8 cellular contexts compared by ENCODE assay signal in the genomic region with DNA sequence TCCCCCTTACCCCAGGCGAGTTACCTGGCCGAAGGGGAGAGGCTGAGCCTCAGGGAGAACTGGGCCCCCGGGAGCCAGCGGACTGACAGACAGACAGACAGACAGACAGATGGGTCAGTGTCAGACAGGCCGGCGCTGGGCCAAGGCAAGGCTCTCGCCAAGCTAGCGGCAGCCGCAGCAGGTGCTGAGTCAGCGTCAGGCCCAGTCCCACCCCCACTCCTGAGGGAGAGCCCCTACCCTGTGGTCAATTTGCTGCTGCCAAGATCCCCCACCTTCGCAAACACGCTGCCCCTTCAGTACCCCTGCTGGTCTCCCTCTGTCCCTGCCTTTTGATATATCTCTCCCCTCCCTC. TPM values are rescaled to one million over a fixed set of nuclear protein-coding genes. Genes with fewer than 3 reads are reported as not detected.
DNase-seq lines count a peak whose midpoint lies in the region; TF ChIP-seq lines count a peak whose summit lies in the region.

No MANE protein-coding gene starts in this region.

- no peaks in the 10 kb centered on the region for H3K36me3 Mint-ChIP-seq in nephron progenitor cell (ENCODE audit: low read depth)

- H3K79me2 ChIP-seq in Karpas-422 (ENCODE audit: low read length): 0 out of 2 replicates have a peak, but pooled peaks cover 4% of the 10 kb centered on the region

- H3K4me3 Mint-ChIP-seq in nephron progenitor cell: peak overlapping the region; percentile 95

- H3K9me3 Mint-ChIP-seq in nephron progenitor cell: no peaks in the 10 kb centered on the region

- DNase-seq in GM06990 (ENCODE audit: extremely low read depth, insufficient read length): peak; percentile 53
- DNase-seq in NCI-H69 (lab: John Stamatoyannopoulos, UW): peak; percentile 59
- no peak for DNase-seq in nephron progenitor cell
- no peak for DNase-seq in stomach
- no peak for DNase-seq in Karpas-422
- DNase-seq in ecto neural progenitor cell (ENCODE audit: low spot score): no peak
- DNase-seq in effector memory CD4-positive, alpha-beta T cell: no peak

- no peak overlapping the region for H3K9ac ChIP-seq in Karpas-422 (ENCODE audit: low read length)

- H4K20me1 ChIP-seq in Karpas-422 (ENCODE audit: insufficient read depth, low read depth, low read length): peaks cover 9% of the 10 kb centered on the region; the same call in 1 of the 2 replicates

- H3K27ac ChIP-seq in cingulate gyrus (ENCODE audit: low read depth, low read length) (peak overlapping the region; percentile 10), stomach (no peak overlapping the region), Karpas-422 (ENCODE audit: low read length) (no peak overlapping the region)
- H3K27ac ChIP-seq in effector memory CD4-positive, alpha-beta T cell (ENCODE audit: insufficient read depth, low read length, poor library complexity, severe bottlenecking): no peak overlapping the region

- H3K27me3 ChIP-seq in GM06990 (replicated peaks; ENCODE audit: control insufficient read depth, insufficient read depth, low read length): no peaks in the 10 kb centered on the region
- peaks cover 11 to 93% (median 51%) of the 10 kb centered on the region in 3 donors for H3K27me3 ChIP-seq in stomach
- no peaks in the 10 kb centered on the region for H3K27me3 ChIP-seq in Karpas-422 (ENCODE audit: low read length)
- peaks cover 39% of the 10 kb centered on the region for H3K27me3 ChIP-seq in effector memory CD4-positive, alpha-beta T cell (replicated peaks; ENCODE audit: control insufficient read depth, insufficient read depth, low read length, poor library complexity, severe bottlenecking)

- H3K9me2 ChIP-seq in Karpas-422 (replicated peaks; ENCODE audit: insufficient read depth, low read length): no peaks in the 10 kb centered on the region

- TF ChIP-seq CTCF in GM06990 (IDR thresholded peaks at IDR 0.05; ENCODE audit: insufficient read depth, low read length, poor library complexity, severe bottlenecking) (no peak), nephron progenitor cell (IDR thresholded peaks at IDR 0.05) (no peak), stomach (IDR thresholded peaks at IDR 0.05) (no peak)

- no peak for TF ChIP-seq EP300 in stomach (IDR thresholded peaks at IDR 0.05)

- peak overlapping the region; percentile 99 for H3K27ac Mint-ChIP-seq in nephron progenitor cell

- intact Hi-C loops in stomach (cut with DNase I; ENCODE audit: low total_unique reads): no loop called here

- H3K4me1 Mint-ChIP-seq in nephron progenitor cell: peaks cover 70% of the 10 kb centered on the region

- H3K27me3 Mint-ChIP-seq in nephron progenitor cell (ENCODE audit: low read depth, poor library complexity): peaks cover 64% of the 10 kb centered on the region

- H3K4me1 ChIP-seq in stomach (peaks cover 44 to 68% (median 64%) of the 10 kb centered on the region in 4 donors), Karpas-422 (ENCODE audit: low read length) (peaks cover 35% of the 10 kb centered on the region)
- H3K4me1 ChIP-seq in effector memory CD4-positive, alpha-beta T cell (ENCODE audit: control insufficient read depth, insufficient read depth, low read length, poor library complexity, severe bottlenecking): peaks cover 55% of the 10 kb centered on the region

- TF ChIP-seq POLR2A in stomach (IDR thresholded peaks at IDR 0.05): no peak

- H3K4me3 ChIP-seq in GM06990 (replicated peaks; ENCODE audit: low read depth, low read length): peak overlapping the region; percentile 68
- peak overlapping the region in 1 of 4 donors; percentile 44 for H3K4me3 ChIP-seq in stomach
- H3K4me3 ChIP-seq in Karpas-422 (ENCODE audit: low read length): no peak overlapping the region
- H3K4me3 ChIP-seq in effector memory CD4-positive, alpha-beta T cell (ENCODE audit: insufficient read depth, low read depth, low read length, poor library complexity, severe bottlenecking): no peak overlapping the region

- no peak overlapping the region for H3K4me2 ChIP-seq in Karpas-422 (ENCODE audit: low read depth, low read length, poor library complexity, severe bottlenecking)

- no peak overlapping the region for H2AFZ ChIP-seq in Karpas-422 (ENCODE audit: low read length)

- H3K9me3 ChIP-seq in stomach (no peaks in the 10 kb centered on the region), Karpas-422 (ENCODE audit: low read length) (no peaks in the 10 kb centered on the region)
- no peaks in the 10 kb centered on the region for H3K9me3 ChIP-seq in effector memory CD4-positive, alpha-beta T cell (ENCODE audit: control insufficient read depth, low read length)

- H3K36me3 ChIP-seq in GM06990 (ENCODE audit: control insufficient read depth, insufficient read depth, low read length): no peaks in the 10 kb centered on the region; the same call in 1 of the 2 replicates
- no peaks in the 10 kb centered on the region for H3K36me3 ChIP-seq in stomach
- no peaks in the 10 kb centered on the region for H3K36me3 ChIP-seq in Karpas-422 (ENCODE audit: insufficient read depth, low read length)
- H3K36me3 ChIP-seq in effector memory CD4-positive, alpha-beta T cell (ENCODE audit: control insufficient read depth, insufficient read depth, low read length): no peaks in the 10 kb centered on the region

- WGBS in stomach, 5 donors: 8 to 15% (median 12%) methylated on average over 7 to 12 of the region's 12 CpGs

RNA-seq across cellular contexts. Expression of a gene that starts 1.5 kb away (rescaled TPM):
- total RNA-seq in stomach: 10 to 100 TPM in 1 of 5 donors, under 1 TPM in 1, not detected in 3; 0.37 to 15.6 TPM
- polyA plus RNA-seq in stomach: 1 to 10 TPM in 1 of 3 donors, under 1 TPM in 1, not detected in 1; 0.50 to 2.9 TPM
- total RNA-seq in Karpas-422 (2014; rRNA removed; shearing (Covaris generic); ENCODE audit: low replicate concordance): 0.32 and 0.67 TPM in 2 replicates

RNA-seq across cellular contexts. Expression of a gene that starts 4.1 kb away (rescaled TPM):
- total RNA-seq in stomach: 1 to 10 TPM in 3 of 5 donors, not detected in 2; 1.8 to 6.4 (median 4.2) TPM
- 10 to 100 TPM in 2 of 3 donors, 1 to 10 TPM in 1; 9.2 to 12.0 (median 10.7) TPM for polyA plus RNA-seq in stomach
- 3.6 and 6.6 TPM in 2 replicates for total RNA-seq in Karpas-422 (2014; rRNA removed; shearing (Covaris generic); ENCODE audit: low replicate concordance)

RNA-seq across cellular contexts. Expression of a gene that starts 5.6 kb away (rescaled TPM):
- 10 to 100 TPM in 2 of 5 donors, 1 to 10 TPM in 2, not detected in 1; 1.3 to 48.4 (median 9.0) TPM for total RNA-seq in stomach
- polyA plus RNA-seq in stomach: 1 to 10 TPM; 4.5 to 7.9 (median 6.4) TPM
- total RNA-seq in Karpas-422 (2014; rRNA removed; shearing (Covaris generic); ENCODE audit: low replicate concordance): 3.0 and 9.9 TPM in 2 replicates

RNA-seq across cellular contexts. Expression of a gene that starts 12.1 kb away (rescaled TPM):
- not detected for total RNA-seq in stomach
- not detected for polyA plus RNA-seq in stomach
- total RNA-seq in Karpas-422 (2014; rRNA removed; shearing (Covaris generic); ENCODE audit: low replicate concordance): not detected in 2 replicates

RNA-seq across cellular contexts. Expression of a gene that starts 15.4 kb away (rescaled TPM):
- not detected for total RNA-seq in stomach
- not detected for polyA plus RNA-seq in stomach
- total RNA-seq in Karpas-422 (2014; rRNA removed; shearing (Covaris generic); ENCODE audit: low replicate concordance): not detected in 2 replicates

Comparison
In these comparisons a context has a peak if more than half of its experiments do, and no peak if none do; other contexts are left out.
1. DNase-seq: peak in GM06990 (single experiment) and NCI-H69 (single experiment); none in nephron progenitor cell (single experiment), stomach (single experiment), Karpas-422 (single experiment), ecto neural progenitor cell (single experiment) and effector memory CD4-positive, alpha-beta T cell (0 of 3).